In the genomic region with DNA sequence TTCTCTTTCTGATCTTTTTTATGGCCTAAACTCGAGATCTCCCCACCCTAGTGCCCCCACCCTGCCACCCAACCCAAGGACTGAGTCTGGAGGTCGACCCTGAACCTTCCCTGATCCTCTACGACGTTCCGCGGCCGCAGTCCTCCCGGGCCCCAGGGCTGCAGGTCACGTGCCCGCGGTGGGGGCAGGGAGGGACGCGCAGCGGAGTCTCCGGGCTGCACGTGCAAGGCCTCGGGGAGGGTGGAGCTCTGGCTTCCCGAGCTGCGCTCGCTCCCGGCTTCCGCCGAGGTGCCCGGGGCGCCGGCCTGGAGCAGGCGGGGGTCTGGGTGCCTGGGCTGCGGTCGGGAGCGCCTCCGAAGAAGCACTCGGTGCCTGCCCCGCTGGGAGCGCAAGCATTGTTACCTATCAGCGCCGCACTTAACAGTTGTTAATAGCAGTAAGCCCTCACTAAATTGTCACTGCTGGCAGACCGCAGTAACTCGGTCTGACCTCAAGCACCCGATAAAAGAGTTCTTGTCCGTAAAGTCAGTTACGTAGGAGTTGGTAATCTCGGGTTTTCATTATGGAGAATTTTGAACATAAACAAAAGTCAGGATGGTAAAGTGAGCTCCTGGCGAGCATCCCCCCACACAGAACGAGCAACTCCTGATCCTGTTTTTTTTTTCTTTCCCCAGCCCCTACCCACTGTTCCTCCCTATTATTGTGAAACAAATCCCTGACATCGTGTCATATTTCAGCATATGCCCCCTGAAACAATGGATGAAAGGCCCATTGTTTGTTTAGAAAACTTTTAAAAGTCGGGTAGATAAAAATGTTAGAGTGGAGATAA, we compare ENCODE assay signal across 1 cellular context.
A peak's percentile ranks its signal among the peaks of the same experiment; 100 is the strongest.
TF ChIP-seq lines count a peak whose summit lies in the region.

No MANE protein-coding gene starts in this region.

TF ChIP-seq in WTC11, 78 proteins besides CTCF, POLR2A, EP300 and RAD21 (continued from another document):
- TF ChIP-seq, protein P1, sequence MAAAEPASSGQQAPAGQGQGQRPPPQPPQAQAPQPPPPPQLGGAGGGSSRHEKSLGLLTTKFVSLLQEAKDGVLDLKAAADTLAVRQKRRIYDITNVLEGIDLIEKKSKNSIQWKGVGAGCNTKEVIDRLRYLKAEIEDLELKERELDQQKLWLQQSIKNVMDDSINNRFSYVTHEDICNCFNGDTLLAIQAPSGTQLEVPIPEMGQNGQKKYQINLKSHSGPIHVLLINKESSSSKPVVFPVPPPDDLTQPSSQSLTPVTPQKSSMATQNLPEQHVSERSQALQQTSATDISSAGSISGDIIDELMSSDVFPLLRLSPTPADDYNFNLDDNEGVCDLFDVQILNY (CRISPR knock-in tag; IDR thresholded peaks at IDR 0.05): peak; percentile 97
- TF ChIP-seq NFATC4 (CRISPR knock-in tag; IDR thresholded peaks at IDR 0.05) (no peak), SMAD3 (CRISPR knock-in tag; IDR thresholded peaks at IDR 0.05; ENCODE audit: borderline replicate concordance) (peak; percentile 94), RELA (CRISPR knock-in tag; IDR thresholded peaks at IDR 0.05; ENCODE audit: borderline replicate concordance) (peak; percentile 93; the same call in 1 of the 2 replicates), ZNF121 (CRISPR knock-in tag; IDR thresholded peaks at IDR 0.05) (peak; percentile 88), CBFB (CRISPR knock-in tag; IDR thresholded peaks at IDR 0.05; ENCODE audit: low read depth) (peak; percentile 94), RORB (CRISPR knock-in tag; IDR thresholded peaks at IDR 0.05) (no peak), TEAD1 (CRISPR knock-in tag; IDR thresholded peaks at IDR 0.05) (peak; percentile 94)
- TF ChIP-seq, protein P2, sequence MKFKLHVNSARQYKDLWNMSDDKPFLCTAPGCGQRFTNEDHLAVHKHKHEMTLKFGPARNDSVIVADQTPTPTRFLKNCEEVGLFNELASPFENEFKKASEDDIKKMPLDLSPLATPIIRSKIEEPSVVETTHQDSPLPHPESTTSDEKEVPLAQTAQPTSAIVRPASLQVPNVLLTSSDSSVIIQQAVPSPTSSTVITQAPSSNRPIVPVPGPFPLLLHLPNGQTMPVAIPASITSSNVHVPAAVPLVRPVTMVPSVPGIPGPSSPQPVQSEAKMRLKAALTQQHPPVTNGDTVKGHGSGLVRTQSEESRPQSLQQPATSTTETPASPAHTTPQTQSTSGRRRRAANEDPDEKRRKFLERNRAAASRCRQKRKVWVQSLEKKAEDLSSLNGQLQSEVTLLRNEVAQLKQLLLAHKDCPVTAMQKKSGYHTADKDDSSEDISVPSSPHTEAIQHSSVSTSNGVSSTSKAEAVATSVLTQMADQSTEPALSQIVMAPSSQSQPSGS (CRISPR knock-in tag; IDR thresholded peaks at IDR 0.05; ENCODE audit: borderline replicate concordance, low read depth): peak; percentile 55; the same call in 1 of the 2 replicates
- TF ChIP-seq, protein P3, sequence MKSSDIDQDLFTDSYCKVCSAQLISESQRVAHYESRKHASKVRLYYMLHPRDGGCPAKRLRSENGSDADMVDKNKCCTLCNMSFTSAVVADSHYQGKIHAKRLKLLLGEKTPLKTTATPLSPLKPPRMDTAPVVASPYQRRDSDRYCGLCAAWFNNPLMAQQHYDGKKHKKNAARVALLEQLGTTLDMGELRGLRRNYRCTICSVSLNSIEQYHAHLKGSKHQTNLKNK (CRISPR knock-in tag; IDR thresholded peaks at IDR 0.05): no peak
- TF ChIP-seq, protein P4, sequence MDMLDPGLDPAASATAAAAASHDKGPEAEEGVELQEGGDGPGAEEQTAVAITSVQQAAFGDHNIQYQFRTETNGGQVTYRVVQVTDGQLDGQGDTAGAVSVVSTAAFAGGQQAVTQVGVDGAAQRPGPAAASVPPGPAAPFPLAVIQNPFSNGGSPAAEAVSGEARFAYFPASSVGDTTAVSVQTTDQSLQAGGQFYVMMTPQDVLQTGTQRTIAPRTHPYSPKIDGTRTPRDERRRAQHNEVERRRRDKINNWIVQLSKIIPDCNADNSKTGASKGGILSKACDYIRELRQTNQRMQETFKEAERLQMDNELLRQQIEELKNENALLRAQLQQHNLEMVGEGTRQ (CRISPR knock-in tag; IDR thresholded peaks at IDR 0.05): peak; percentile 98
- TF ChIP-seq, protein P5, sequence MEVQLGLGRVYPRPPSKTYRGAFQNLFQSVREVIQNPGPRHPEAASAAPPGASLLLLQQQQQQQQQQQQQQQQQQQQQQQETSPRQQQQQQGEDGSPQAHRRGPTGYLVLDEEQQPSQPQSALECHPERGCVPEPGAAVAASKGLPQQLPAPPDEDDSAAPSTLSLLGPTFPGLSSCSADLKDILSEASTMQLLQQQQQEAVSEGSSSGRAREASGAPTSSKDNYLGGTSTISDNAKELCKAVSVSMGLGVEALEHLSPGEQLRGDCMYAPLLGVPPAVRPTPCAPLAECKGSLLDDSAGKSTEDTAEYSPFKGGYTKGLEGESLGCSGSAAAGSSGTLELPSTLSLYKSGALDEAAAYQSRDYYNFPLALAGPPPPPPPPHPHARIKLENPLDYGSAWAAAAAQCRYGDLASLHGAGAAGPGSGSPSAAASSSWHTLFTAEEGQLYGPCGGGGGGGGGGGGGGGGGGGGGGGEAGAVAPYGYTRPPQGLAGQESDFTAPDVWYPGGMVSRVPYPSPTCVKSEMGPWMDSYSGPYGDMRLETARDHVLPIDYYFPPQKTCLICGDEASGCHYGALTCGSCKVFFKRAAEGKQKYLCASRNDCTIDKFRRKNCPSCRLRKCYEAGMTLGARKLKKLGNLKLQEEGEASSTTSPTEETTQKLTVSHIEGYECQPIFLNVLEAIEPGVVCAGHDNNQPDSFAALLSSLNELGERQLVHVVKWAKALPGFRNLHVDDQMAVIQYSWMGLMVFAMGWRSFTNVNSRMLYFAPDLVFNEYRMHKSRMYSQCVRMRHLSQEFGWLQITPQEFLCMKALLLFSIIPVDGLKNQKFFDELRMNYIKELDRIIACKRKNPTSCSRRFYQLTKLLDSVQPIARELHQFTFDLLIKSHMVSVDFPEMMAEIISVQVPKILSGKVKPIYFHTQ (CRISPR knock-in tag; IDR thresholded peaks at IDR 0.05): no peak
